ENCODE assay signal across 25 cellular contexts in genomic region chr2:189498205-189498604, GRCh38. TPM values are rescaled to one million over a fixed set of nuclear protein-coding genes. Genes with fewer than 3 reads are reported as not detected.
DNase-seq lines count a peak whose midpoint lies in the region; ATAC-seq, FAIRE-seq and TF ChIP-seq lines count a peak whose summit lies in the region.
"Had no signal": no experiment of that assay in that cellular context is flagged by ENCODE, and none has a peak within 500 bp of the region (broad histone marks: within the 10 kb centered on the region; RNA-seq: fewer than 3 reads in every experiment).

No MANE protein-coding gene starts in this region.

- H2AFZ ChIP-seq in endothelial cell of umbilical vein (ENCODE audit: low read depth, low read length) (no peak overlapping the region), HepG2 (ENCODE audit: low read length) (no peak overlapping the region)

- H3K4me1 ChIP-seq in endothelial cell of umbilical vein (ENCODE audit: control insufficient read depth, extremely low read depth, insufficient read depth, low read length) = no peaks in the 10 kb centered on the region
- H3K4me1 ChIP-seq in HepG2 (ENCODE audit: insufficient read depth, low read length) = no peaks in the 10 kb centered on the region
- H3K4me1 ChIP-seq: body of pancreas, HAP-1 had no signal

- no peaks in the 10 kb centered on the region for H3K9me3 ChIP-seq in endothelial cell of umbilical vein (replicated peaks; ENCODE audit: control insufficient read depth, insufficient read depth, low read length)
- no peaks in the 10 kb centered on the region for H3K9me3 ChIP-seq in HepG2 (ENCODE audit: low read length)
- H3K9me3 ChIP-seq: body of pancreas, HAP-1 had no signal

- H4K20me1 ChIP-seq in endothelial cell of umbilical vein (replicated peaks; ENCODE audit: control insufficient read depth, extremely low read depth, insufficient read depth, low read length) (no peaks in the 10 kb centered on the region), HepG2 (ENCODE audit: insufficient read depth, low read length) (no peaks in the 10 kb centered on the region)

- no peak for TF ChIP-seq RAD21 in HepG2 (CRISPR knock-in tag; IDR thresholded peaks at IDR 0.05)

- H3K36me3 ChIP-seq in endothelial cell of umbilical vein (ENCODE audit: control insufficient read depth in 2 of 2, extremely low read depth in 1 of 2, insufficient read depth in 2 of 2, low read length in 2 of 2) = no peaks in the 10 kb centered on the region
- H3K36me3 ChIP-seq in HepG2 (replicated peaks in 1 of 2; ENCODE audit: control insufficient read depth in 1 of 2, insufficient read depth in 2 of 2, low read length in 2 of 2) = no peaks in the 10 kb centered on the region
- H3K36me3 ChIP-seq: HAP-1 had no signal

- no peak for TF ChIP-seq EP300 in HepG2 (IDR thresholded peaks at IDR 0.05; ENCODE audit: low read depth in 2 of 2, low read length in 2 of 2)
- no peak for TF ChIP-seq EP300 in HepG2 (CRISPR knock-in tag; IDR thresholded peaks at IDR 0.05; ENCODE audit: borderline replicate concordance)

- 78% methylated on average over 5 of the region's 5 CpGs for WGBS in HepG2 (ENCODE audit: low lambda C conversion rate)

- peaks cover 6 to 17% (median 9%) of the 10 kb centered on the region in 7 donors for H3K9me3 Mint-ChIP-seq in CD14-positive monocyte
- H3K9me3 Mint-ChIP-seq: activated CD4-positive, alpha-beta T cell treated with anti-CD3 and anti-CD28 coated beads, Interleukin-2, amount 10 ng/mL, durations not matched to agents 7 days and 5 days; activated T-helper 2 cell treated with anti-CD3 and anti-CD28 coated beads, Interferon-gamma antibody, Interleukin-2, Interleukin-4, amounts not matched to agents 10 μg/mL and 5 μg/mL and 100 μg/mL, durations not matched to agents 14 hours and 24 hours and 36 hours had no signal

- no peak for TF ChIP-seq POLR2A in endothelial cell of umbilical vein (IDR thresholded peaks at IDR 0.05; ENCODE audit: low read depth, low read length)
- no peak for TF ChIP-seq POLR2A in HepG2 (IDR thresholded peaks at IDR 0.05; ENCODE audit: insufficient read depth in 1 of 2, low read depth in 2 of 2, low read length in 2 of 2)

- H3K4me3 Mint-ChIP-seq in CD14-positive monocyte = no peak overlapping the region
- H3K4me3 Mint-ChIP-seq: activated CD4-positive, alpha-beta T cell treated with anti-CD3 and anti-CD28 coated beads, Interleukin-2, amount 10 ng/mL, durations not matched to agents 7 days and 5 days; activated naive CD8-positive, alpha-beta T cell treated with anti-CD3 and anti-CD28 coated beads for 36 hours had no signal

- H3K27ac ChIP-seq in endothelial cell of umbilical vein (ENCODE audit: insufficient read depth, low read depth, low read length) = no peak overlapping the region
- H3K27ac ChIP-seq in HepG2 (ENCODE audit: extremely low read length, insufficient read depth, low read length) = no peak overlapping the region
- H3K27ac ChIP-seq: body of pancreas, C4-2B, epithelial cell of prostate had no signal

- H3K79me2 ChIP-seq in endothelial cell of umbilical vein (ENCODE audit: control insufficient read depth, insufficient read depth, low read length) = no peaks in the 10 kb centered on the region
- no peaks in the 10 kb centered on the region for H3K79me2 ChIP-seq in HepG2 (ENCODE audit: insufficient read depth, low read length)

- no peaks in the 10 kb centered on the region for H3K27me3 ChIP-seq in endothelial cell of umbilical vein (ENCODE audit: control insufficient read depth in 2 of 2, insufficient read depth in 2 of 2, low read length in 2 of 2)
- H3K27me3 ChIP-seq in HepG2 (ENCODE audit: control insufficient read depth in 1 of 2, insufficient read depth in 2 of 2, low read length in 2 of 2) = no peaks in the 10 kb centered on the region
- H3K27me3 ChIP-seq: body of pancreas had no signal

- no peaks in the 10 kb centered on the region for H3K27me3 Mint-ChIP-seq in CD14-positive monocyte (ENCODE audit: low read depth in 3 of 3)
- H3K27me3 Mint-ChIP-seq: activated naive CD8-positive, alpha-beta T cell treated with anti-CD3 and anti-CD28 coated beads for 36 hours had no signal

- dilution Hi-C loops in endothelial cell of umbilical vein (cut with MboI; ENCODE audit: extremely low pct_ligation_motif_present, low sequenced_read_pairs) = no loop called here

- ATAC-seq in left cardiac atrium = peak; percentile 39 to 47
- peak; percentile 74 for ATAC-seq in HepG2
- no peak for ATAC-seq in HG03457 (IDR thresholded peaks at IDR 0.05; ENCODE audit: unreplicated experiment)
- no peak for ATAC-seq in GM21390 (IDR thresholded peaks at IDR 0.05; ENCODE audit: unreplicated experiment)
- ATAC-seq: body of pancreas had no signal

- in situ Hi-C loops in HepG2 (cut with HindIII; ENCODE audit: extremely low pct_ligation_motif_present, low pct_unique_long_range_greater_than_20kb) = no loop called here

- POLR2A ChIA-PET in endothelial cell of umbilical vein (lab: Charles Lee) = no interaction called here
- POLR2A ChIA-PET in HepG2 (lab: Yijun Ruan, JAX) = no interaction called here

- H3K4me2 ChIP-seq in endothelial cell of umbilical vein (ENCODE audit: insufficient read depth, low read length) = no peak overlapping the region
- H3K4me2 ChIP-seq in HepG2 (ENCODE audit: low read depth, low read length) = no peak overlapping the region

- H3K9me1 ChIP-seq in endothelial cell of umbilical vein (replicated peaks; ENCODE audit: control insufficient read depth, extremely low read depth, insufficient read depth, low read length) = no peaks in the 10 kb centered on the region

- peaks cover 0 to 2% of the 10 kb centered on the region in 2 donors for H3K36me3 Mint-ChIP-seq in CD14-positive monocyte

- peaks cover 23% of the 10 kb centered on the region for H3K4me1 Mint-ChIP-seq in CD14-positive monocyte
- H3K4me1 Mint-ChIP-seq: activated CD4-positive, alpha-beta T cell treated with anti-CD3 and anti-CD28 coated beads, Interleukin-2, amount 10 ng/mL, durations not matched to agents 7 days and 5 days; activated naive CD8-positive, alpha-beta T cell treated with anti-CD3 and anti-CD28 coated beads for 36 hours had no signal

- CTCF ChIA-PET in endothelial cell of umbilical vein (lab: Charles Lee) (no interaction called here), HepG2 (lab: Yijun Ruan, JAX; ENCODE audit: low intra/inter-chr PET ratio, low total read pairs) (no interaction called here)

- DNase-seq in left cardiac atrium (no peak), cardiac septum (ENCODE audit: low spot score) (no peak), endothelial cell of umbilical vein (ENCODE audit: low read depth, low spot score) (peak; percentile 26), HepG2 (ENCODE audit: low spot score) (no peak), CD14-positive monocyte (ENCODE audit: low spot score) (no peak), NCI-H146 treated with DMSO at 0.1 percent for 48 hours (lab: John Stamatoyannopoulos, UW; ENCODE audit: unreplicated experiment) (no peak)
- DNase-seq: ACHN; activated CD4-positive, alpha-beta T cell treated with anti-CD3 and anti-CD28 coated beads, Interleukin-2, amount 10 ng/mL, durations not matched to agents 7 days and 5 days; activated naive CD8-positive, alpha-beta T cell treated with anti-CD3 and anti-CD28 coated beads for 36 hours; body of pancreas; dermis blood vessel endothelial cell; glutamatergic neuron; MM.1S; NCI-H1694; NCI-H2171 treated with DMSO at 0.1 percent for 48 hours; NCI-H526 treated with DMSO at 0.1 percent for 48 hours; right cardiac atrium had no signal

- FAIRE-seq in endothelial cell of umbilical vein (lab: Jason Lieb, UNC) (no peak), HepG2 (lab: Jason Lieb, UNC) (no peak)
- FAIRE-seq: D721Med, TTC549 had no signal

- BruUV-seq in endothelial cell of umbilical vein (replicated peaks; lab: Mats Ljungman, UMichigan) (no TSS peak), HepG2 (replicated peaks; lab: Mats Ljungman, UMichigan) (no TSS peak)

- H3K9ac ChIP-seq in endothelial cell of umbilical vein (replicated peaks; ENCODE audit: extremely low read depth, insufficient read depth, low read length) = no peak overlapping the region
- H3K9ac ChIP-seq in HepG2 (ENCODE audit: insufficient read depth, low read depth, low read length) = no peak overlapping the region

- peak overlapping the region in 2 of 7 donors; percentile 11 to 41 for H3K27ac Mint-ChIP-seq in CD14-positive monocyte
- H3K27ac Mint-ChIP-seq: activated CD4-positive, alpha-beta T cell treated with anti-CD3 and anti-CD28 coated beads, Interleukin-2, amount 10 ng/mL, durations not matched to agents 7 days and 5 days; activated naive CD8-positive, alpha-beta T cell treated with anti-CD3 and anti-CD28 coated beads for 36 hours; activated T-helper 2 cell treated with anti-CD3 and anti-CD28 coated beads, Interferon-gamma antibody, Interleukin-2, Interleukin-4, amounts not matched to agents 10 μg/mL and 5 μg/mL and 100 μg/mL, durations not matched to agents 14 hours and 24 hours and 36 hours had no signal

- intact Hi-C loops in left cardiac atrium (cut with DNase I) = no loop called here
- intact Hi-C loops in cardiac septum (cut with DNase I) = no loop called here
- intact Hi-C loops in endothelial cell of umbilical vein (cut with micrococcal nuclease) = no loop called here
- intact Hi-C loops in HepG2 (cut with micrococcal nuclease; ENCODE audit: unreplicated experiment) = no loop called here
- intact Hi-C loops in CD14-positive monocyte (cut with micrococcal nuclease) = no loop called here

- TF ChIP-seq CTCF in endothelial cell of umbilical vein (IDR thresholded peaks at IDR 0.05; ENCODE audit: extremely low read depth in 1 of 2, insufficient read depth in 1 of 2, low read depth in 1 of 2, low read length in 2 of 2) (no peak), HepG2 (CRISPR knock-in tag; IDR thresholded peaks at IDR 0.05) (peak; percentile 34), CD14-positive monocyte (IDR thresholded peaks at IDR 0.05) (no peak)

- H3K4me3 ChIP-seq in endothelial cell of umbilical vein (replicated peaks in 1 of 3; ENCODE audit: insufficient read depth in 1 of 3, low read depth in 1 of 3, low read length in 3 of 3) (no peak overlapping the region), HepG2 (replicated peaks in 1 of 3; ENCODE audit: insufficient read depth in 1 of 3, low read depth in 2 of 3, low read length in 3 of 3) (no peak overlapping the region)
- H3K4me3 ChIP-seq: body of pancreas, HAP-1 had no signal

RNA-seq across cellular contexts. Expression of gene WDR75, which starts 56.9 kb away (rescaled TPM):
- total RNA-seq in left cardiac atrium = 10 to 100 TPM; 16.6 to 20.3 TPM
- total RNA-seq in cardiac septum = 13.8 TPM
- total RNA-seq in endothelial cell of umbilical vein = 41.7 and 44.8 TPM in 2 replicates
- 11.2 and 17.4 TPM in 2 replicates for polyA plus RNA-seq in endothelial cell of umbilical vein
- 19.6 and 20.5 TPM in 2 replicates for polyA plus RNA-seq in endothelial cell of umbilical vein (2011; cell fraction: cytosol; rRNA removed)
- polyA plus RNA-seq in endothelial cell of umbilical vein (2011; cell fraction: nucleus; rRNA removed) = 73.8 and 81.4 TPM in 2 replicates
- polyA plus RNA-seq in endothelial cell of umbilical vein (2012) = 51.4 and 57.2 TPM in 2 replicates
- 87.5 and 93.8 TPM in 2 replicates for polyA minus RNA-seq in endothelial cell of umbilical vein
- polyA minus RNA-seq in endothelial cell of umbilical vein (2011; cell fraction: cytosol; rRNA and poly(A)+ RNA removed) = 15.3 TPM
- 73.4 and 126 TPM in 2 replicates for polyA minus RNA-seq in endothelial cell of umbilical vein (2011; cell fraction: nucleus; rRNA and poly(A)+ RNA removed)
- total RNA-seq in HepG2 (2016; rRNA removed; fragmentation: Illumina TruSeq; extraction: Trizol) = 74.1 and 106 TPM in 2 replicates
- 6.7 and 7.8 TPM in 2 replicates for total RNA-seq in HepG2 (2016; cell fraction: cytosol; rRNA removed; fragmentation: Illumina TruSeq; extraction: Trizol; ENCODE audit: low read depth)
- total RNA-seq in HepG2 (2016; cell fraction: insoluble cytoplasmic fraction; rRNA removed; fragmentation: Illumina TruSeq; extraction: Trizol) = 78.8 and 111 TPM in 2 replicates
- total RNA-seq in HepG2 (2016; cell fraction: membrane; rRNA removed; fragmentation: Illumina TruSeq; extraction: Trizol) = 18.3 and 22.3 TPM in 2 replicates
- total RNA-seq in HepG2 (2016; cell fraction: nucleus; rRNA removed; fragmentation: Illumina TruSeq; extraction: Trizol) = 104 and 105 TPM in 2 replicates
- polyA plus RNA-seq in HepG2 (2011; rRNA removed) = 54.5 and 63.0 TPM in 2 replicates
- polyA plus RNA-seq in HepG2 (2011; cell fraction: cytosol; rRNA removed) = 11.8 and 17.9 TPM in 2 replicates
- polyA plus RNA-seq in HepG2 (2011; cell fraction: nucleus; rRNA removed) = 60.9 and 85.0 TPM in 2 replicates
- 34.1 and 68.0 TPM in 2 replicates for polyA plus RNA-seq in HepG2 (2012)
- polyA plus RNA-seq in HepG2 (2016; cell fraction: cytosol; fragmentation: Illumina TruSeq; extraction: Trizol; ENCODE audit: low read depth) = 2.4 and 2.5 TPM in 2 replicates
- 68.6 and 69.2 TPM in 2 replicates for polyA plus RNA-seq in HepG2 (2016; cell fraction: insoluble cytoplasmic fraction; fragmentation: Illumina TruSeq; extraction: Trizol; ENCODE audit: low read depth)
- polyA plus RNA-seq in HepG2 (2016; cell fraction: membrane; fragmentation: Illumina TruSeq; extraction: Trizol; ENCODE audit: low read depth) = 5.7 and 7.8 TPM in 2 replicates
- polyA plus RNA-seq in HepG2 (2016; cell fraction: nucleus; fragmentation: Illumina TruSeq; extraction: Trizol; ENCODE audit: insufficient read depth, low read depth) = 100 and 103 TPM in 2 replicates
- 46.4 and 64.2 TPM in 2 replicates for polyA minus RNA-seq in HepG2 (2011; rRNA and poly(A)+ RNA removed; ENCODE audit: low replicate concordance)
- polyA minus RNA-seq in HepG2 (2011; cell fraction: cytosol; rRNA and poly(A)+ RNA removed) = 20.1 and 21.0 TPM in 2 replicates
- polyA minus RNA-seq in HepG2 (2011; cell fraction: nucleus; rRNA and poly(A)+ RNA removed) = 240 and 258 TPM in 2 replicates
- polyA plus RNA-seq in CD14-positive monocyte = 1 to 10 TPM; 3.9 to 5.8 TPM

Comparison
In these comparisons a context has a peak if more than half of its experiments do, and no peak if none do; other contexts are left out.
1. ATAC-seq: peak in left cardiac atrium (2 of 2) and HepG2 (single experiment); none in HG03457 (single experiment) and GM21390 (single experiment).